In genomic region chr3:30606301-30607031, GRCh38 we compare ENCODE assay signal across 8 cellular contexts. TPM values are rescaled to one million over a fixed set of nuclear protein-coding genes. Genes with fewer than 3 reads are reported as not detected.
A peak's percentile ranks its signal among the peaks of the same experiment; 100 is the strongest.
DNase-seq lines count a peak whose midpoint lies in the region; ATAC-seq and TF ChIP-seq lines count a peak whose summit lies in the region.

TGFBR2 (plus strand) TSS chr3:30606601; CDS start chr3:30606884, 283 bp downstream.

- TF ChIP-seq EP300 in tibial nerve (IDR thresholded peaks at IDR 0.05) = peak in 1 of 2 donors; percentile 98

- no peaks in the 10 kb centered on the region for H3K36me3 Mint-ChIP-seq in IgD-negative memory B cell

- peak within 1 kb of the TSS; percentile 97 to 99 (median 98) for H3K27ac Mint-ChIP-seq in IgD-negative memory B cell

- no peaks in the 10 kb centered on the region for H3K9me3 Mint-ChIP-seq in IgD-negative memory B cell

- H3K23ac ChIP-seq in trophoblast cell (ENCODE audit: low read length) = no peak within 1 kb of the TSS

- peak within 1 kb of the TSS; percentile 96 to 98 (median 97) for H3K4me3 Mint-ChIP-seq in IgD-negative memory B cell

- DNase-seq in DND-41 (peak; percentile 83), SW480 (ENCODE audit: low spot score) (peak; percentile 97), cardiac muscle cell (ENCODE audit: low read depth in 1 of 2, low spot score in 1 of 2) (peak; percentile 92 to 100), trophoblast cell (peak; percentile 96 to 97), tibial nerve (ENCODE audit: low spot score in 2 of 2) (peak; percentile 91 to 93)
- peak; percentile 71 for DNase-seq in activated naive CD8-positive, alpha-beta T cell treated with anti-CD3 and anti-CD28 coated beads, Interleukin-2, amount 50 U/mL, for 16 hours (ENCODE audit: low read depth, low spot score)

- no peaks in the 10 kb centered on the region for H3K9me3 ChIP-seq in DND-41 (ENCODE audit: insufficient read depth, low read length, severe bottlenecking)
- no peaks in the 10 kb centered on the region for H3K9me3 ChIP-seq in cardiac muscle cell (ENCODE audit: low read depth)
- H3K9me3 ChIP-seq in trophoblast cell (ENCODE audit: insufficient read depth, low read depth, low read length) = no peaks in the 10 kb centered on the region
- no peaks in the 10 kb centered on the region for H3K9me3 ChIP-seq in tibial nerve

- WGBS in trophoblast cell (ENCODE audit: extremely low coverage, insufficient coverage, insufficient read length) = no CpG with 5 or more reads among the region's 71 CpGs
- WGBS in tibial nerve, 2 donors = 0% methylated on average over 29 to 68 of the region's 71 CpGs

- peaks cover 91% of the 10 kb centered on the region for H3K4me1 ChIP-seq in DND-41 (ENCODE audit: insufficient read depth, low read length)
- no peaks in the 10 kb centered on the region for H3K4me1 ChIP-seq in cardiac muscle cell (ENCODE audit: low read depth)
- H3K4me1 ChIP-seq in trophoblast cell (ENCODE audit: control insufficient read depth in 1 of 2, insufficient read depth in 2 of 2, low read length in 2 of 2) = peaks cover 2 to 4% of the 10 kb centered on the region in 2 experiments
- peaks cover 0 to 39% (median 18%) of the 10 kb centered on the region in 4 donors for H3K4me1 ChIP-seq in tibial nerve

- H3K4me1 Mint-ChIP-seq in IgD-negative memory B cell = peaks cover 52 to 67% (median 63%) of the 10 kb centered on the region in 3 donors

- H3K18ac ChIP-seq in trophoblast cell (ENCODE audit: low read length) = peak within 1 kb of the TSS; percentile 89

- peak within 1 kb of the TSS; percentile 84 for H3K4ac ChIP-seq in trophoblast cell (ENCODE audit: low read depth, low read length)

- H3K27ac ChIP-seq in DND-41 (ENCODE audit: low read length) (peak within 1 kb of the TSS; percentile 88), cardiac muscle cell (peak within 1 kb of the TSS; percentile 57), trophoblast cell (ENCODE audit: low read depth, low read length) (peak within 1 kb of the TSS; percentile 89), tibial nerve (peak within 1 kb of the TSS; percentile 97 to 100 (median 99))

- peak within 1 kb of the TSS; percentile 60 for H4K12ac ChIP-seq in trophoblast cell (ENCODE audit: low read depth, low read length)

- H2AFZ ChIP-seq in DND-41 (ENCODE audit: low read depth, low read length) = peak within 1 kb of the TSS; percentile 81
- H2AFZ ChIP-seq in trophoblast cell (ENCODE audit: insufficient read depth, low read length, poor library complexity) = peak within 1 kb of the TSS; percentile 62

- H3K36me3 ChIP-seq in DND-41 (ENCODE audit: insufficient read depth, low read length) = peaks cover 4% of the 10 kb centered on the region; the same call in 1 of the 2 replicates
- H3K36me3 ChIP-seq in cardiac muscle cell = no peaks in the 10 kb centered on the region
- no peaks in the 10 kb centered on the region for H3K36me3 ChIP-seq in trophoblast cell (ENCODE audit: control insufficient read depth in 1 of 2, insufficient read depth in 2 of 2, low read length in 2 of 2)
- H3K36me3 ChIP-seq in tibial nerve = no peaks in the 10 kb centered on the region

- H3K27me3 ChIP-seq in DND-41 (ENCODE audit: insufficient read depth, low read length, poor library complexity) (no peaks in the 10 kb centered on the region), cardiac muscle cell (no peaks in the 10 kb centered on the region), trophoblast cell (ENCODE audit: insufficient read depth, low read length) (no peaks in the 10 kb centered on the region), tibial nerve (no peaks in the 10 kb centered on the region)

- peak within 1 kb of the TSS; percentile 53 for H2BK12ac ChIP-seq in trophoblast cell (ENCODE audit: low read length)

- H4K91ac ChIP-seq in trophoblast cell (ENCODE audit: low read depth, low read length) = peak within 1 kb of the TSS; percentile 90

- peak within 1 kb of the TSS; percentile 74 for H2BK5ac ChIP-seq in trophoblast cell (ENCODE audit: low read depth, low read length, poor library complexity)

- H3K4me3 ChIP-seq in DND-41 (ENCODE audit: low read depth in 1 of 2, low read length in 2 of 2) (peak within 1 kb of the TSS; percentile 63 to 64), cardiac muscle cell (peak within 1 kb of the TSS; percentile 65), trophoblast cell (ENCODE audit: low read depth, low read length) (peak within 1 kb of the TSS; percentile 92), tibial nerve (peak within 1 kb of the TSS; percentile 67 to 98 (median 80))

- peaks cover 10% of the 10 kb centered on the region; the same call in 1 of the 2 replicates for H4K20me1 ChIP-seq in DND-41 (ENCODE audit: insufficient read depth, low read length)

- H3K27me3 Mint-ChIP-seq in IgD-negative memory B cell = no peaks in the 10 kb centered on the region

- H2BK120ac ChIP-seq in trophoblast cell (ENCODE audit: insufficient read depth, low read length, poor library complexity) = peak within 1 kb of the TSS; percentile 69

- H3K4me2 ChIP-seq in DND-41 (ENCODE audit: insufficient read depth, low read length) (peak within 1 kb of the TSS; percentile 71), trophoblast cell (ENCODE audit: low read length) (peak within 1 kb of the TSS; percentile 72)

- H2AK5ac ChIP-seq in trophoblast cell (ENCODE audit: low read length) = peak within 1 kb of the TSS; percentile 12

- peaks cover 55% of the 10 kb centered on the region for H3K79me2 ChIP-seq in DND-41 (ENCODE audit: insufficient read depth, low read length)
- peaks cover 16% of the 10 kb centered on the region for H3K79me2 ChIP-seq in trophoblast cell (ENCODE audit: control insufficient read depth, insufficient read depth, low read length, poor library complexity)

- TF ChIP-seq POLR2A in tibial nerve (IDR thresholded peaks at IDR 0.05) = peak; percentile 94 to 95

- peak within 1 kb of the TSS; percentile 91 for H3K14ac ChIP-seq in trophoblast cell (ENCODE audit: low read length)

- peaks cover 16% of the 10 kb centered on the region for H3K79me1 ChIP-seq in trophoblast cell (ENCODE audit: low read length)

- TF ChIP-seq CTCF in DND-41 (IDR thresholded peaks at IDR 0.05; ENCODE audit: borderline replicate concordance, extremely low read depth, low read length, poor library complexity, severe bottlenecking) = peak; percentile 16
- TF ChIP-seq CTCF in cardiac muscle cell (IDR thresholded peaks at IDR 0.05; ENCODE audit: low read depth, low read length) = peak; percentile 23
- peak in 3 of 5 experiments; percentile 17 to 85 (median 84) for TF ChIP-seq CTCF in tibial nerve (IDR thresholded peaks at IDR 0.05)

- H4K8ac ChIP-seq in trophoblast cell (ENCODE audit: low read depth, low read length) = peak within 1 kb of the TSS; percentile 75

- ATAC-seq in DND-41 (ENCODE audit: insufficient read depth, low read depth) (peak; percentile 62), GM21576 (IDR thresholded peaks at IDR 0.05; ENCODE audit: unreplicated experiment) (peak; percentile 78)

- H3K9ac ChIP-seq in DND-41 (ENCODE audit: low read depth, low read length) = peak within 1 kb of the TSS; percentile 97
- peak within 1 kb of the TSS; percentile 95 for H3K9ac ChIP-seq in trophoblast cell (ENCODE audit: low read length)

RNA-seq across cellular contexts. Expression of gene TGFBR2, which starts in this region (rescaled TPM):
- polyA plus RNA-seq in IgD-negative memory B cell (76.8 TPM), cardiac muscle cell (7.0 and 9.1 TPM in 2 replicates)
- total RNA-seq in cardiac muscle cell (10.4 and 11.2 TPM in 2 replicates), tibial nerve (100 to 1,000 TPM; 338 to 406 (median 350) TPM)
- polyA plus RNA-seq in trophoblast cell (2013) = 95.2 and 107 TPM in 2 replicates

Comparison
In these comparisons a context has a peak if more than half of its experiments do, and no peak if none do; other contexts are left out.
1. Peak in every context shown above with its lines: DNase-seq, ATAC-seq, H3K4me3 ChIP-seq and H3K27ac ChIP-seq.
2. RNA of gene TGFBR2 (total RNA-seq): 338 to 406 TPM in tibial nerve; 10.4 to 11.2 TPM in cardiac muscle cell; every median in the first group is over 10 times any median in the second.
3. CTCF ChIP-seq: peak in every context shown above with its lines; median percentile 84 in tibial nerve; 23 in cardiac muscle cell; 16 in DND-41.